ENCODE assay signal across 8 cellular contexts in genomic region chr3:38137615-38138346, GRCh38. TPM values are rescaled to one million over a fixed set of nuclear protein-coding genes. Genes with fewer than 3 reads are reported as not detected.
DNase-seq lines count a peak whose midpoint lies in the region; ATAC-seq, FAIRE-seq and TF ChIP-seq lines count a peak whose summit lies in the region.

No MANE protein-coding gene starts in this region.

- H3K4me2 ChIP-seq in A549 = peak overlapping the region; percentile 95

- TF ChIP-seq EP300 in A549 (IDR thresholded peaks at IDR 0.05) (no peak), esophagus muscularis mucosa (IDR thresholded peaks at IDR 0.05) (no peak)

- intact Hi-C loops in esophagus muscularis mucosa (cut with DNase I) = loop anchor here (2.0 to 5.0 kb wide), 3 partner anchors 27 to 315 kb away; partner anchors contain the start of genes ACVR2B and OXSR1

- no peak for TF ChIP-seq RAD21 in A549 (conservative IDR thresholded peaks at IDR 0.05 in 1 of 2, IDR thresholded peaks at IDR 0.05 in 1 of 2)

- H3K4me3 ChIP-seq in A549 (peak overlapping the region; percentile 71), esophagus muscularis mucosa (peak overlapping the region; percentile 94 to 98 (median 94))

- CTCF ChIA-PET in A549 (lab: Yijun Ruan, JAX) = interaction anchor here (0.8 to 3.0 kb wide), 6 partner anchors 9 to 342 kb away, joined by 3 to 19 read pairs (median 4); partner anchors contain the start of genes OXSR1 and XYLB
- CTCF ChIA-PET in activated CD4-positive, alpha-beta T cell treated with anti-CD3 and anti-CD28 coated beads, Interleukin-2, amount 10 ng/mL, durations not matched to agents 7 days and 5 days (lab: Charles Lee) = interaction anchor here (0.6 to 1.8 kb wide), 8 partner anchors 9 to 208 kb away, joined by 3 to 8 read pairs (median 4); partner anchors contain the start of gene OXSR1

- no peaks in the 10 kb centered on the region for H3K9me3 Mint-ChIP-seq in activated CD4-positive, alpha-beta T cell treated with anti-CD3 and anti-CD28 coated beads, Interleukin-2, amount 10 ng/mL, durations not matched to agents 7 days and 5 days
- no peaks in the 10 kb centered on the region for H3K9me3 Mint-ChIP-seq in osteocyte (ENCODE audit: unreplicated experiment)

- H3K27me3 ChIP-seq in esophagus muscularis mucosa = no peaks in the 10 kb centered on the region

- DNase-seq in A549 (ENCODE audit: low read depth in 1 of 2, low spot score in 1 of 2) (no peak), GOT3 (lab: John Stamatoyannopoulos, UW) (peak; percentile 52), esophagus muscularis mucosa (ENCODE audit: extremely low spot score) (no peak), osteocyte (ENCODE audit: extremely low spot score, unreplicated experiment) (no peak), DMS114 treated with DMSO at 0.1 percent for 48 hours (lab: John Stamatoyannopoulos, UW; ENCODE audit: unreplicated experiment) (no peak), AG08396 (ENCODE audit: low spot score) (no peak)
- DNase-seq in activated CD4-positive, alpha-beta T cell treated with anti-CD3 and anti-CD28 coated beads, Interleukin-2, amount 10 ng/mL, durations not matched to agents 7 days and 5 days = peak; percentile 26

- peaks cover 65% of the 10 kb centered on the region for H3K36me3 Mint-ChIP-seq in activated CD4-positive, alpha-beta T cell treated with anti-CD3 and anti-CD28 coated beads, Interleukin-2, amount 10 ng/mL, durations not matched to agents 7 days and 5 days (ENCODE audit: low read depth)
- peaks cover 15% of the 10 kb centered on the region for H3K36me3 Mint-ChIP-seq in osteocyte (ENCODE audit: unreplicated experiment)

- POLR2A ChIA-PET in A549 (lab: Yijun Ruan, JAX) = interaction anchor here (1.0 to 4.0 kb wide), 11 partner anchors 10 to 318 kb away, joined by 4 to 75 read pairs (median 6); partner anchors contain the start of genes OXSR1, PLCD1 and XYLB
- POLR2A ChIA-PET in activated CD4-positive, alpha-beta T cell treated with anti-CD3 and anti-CD28 coated beads, Interleukin-2, amount 10 ng/mL, durations not matched to agents 7 days and 5 days (lab: Charles Lee) = interaction anchor here (0.6 to 2.6 kb wide), 2 partner anchors 27 to 912 kb away, joined by 6 to 17 read pairs; partner anchors contain the start of gene OXSR1

- no peak for TF ChIP-seq CTCF in A549 (IDR thresholded peaks at IDR 0.05)
- peak in 2 of 3 experiments; percentile 1 to 12 for TF ChIP-seq CTCF in esophagus muscularis mucosa (IDR thresholded peaks at IDR 0.05)
- no peak for TF ChIP-seq CTCF in osteocyte (IDR thresholded peaks at IDR 0.05)

- peak overlapping the region; percentile 99 for H3K27ac Mint-ChIP-seq in activated CD4-positive, alpha-beta T cell treated with anti-CD3 and anti-CD28 coated beads, Interleukin-2, amount 10 ng/mL, durations not matched to agents 7 days and 5 days
- H3K27ac Mint-ChIP-seq in osteocyte (ENCODE audit: unreplicated experiment) = peak overlapping the region; percentile 96

- WGBS in A549 (ENCODE audit: missing lambda C conversion rate) = 34% methylated on average over 16 of the region's 22 CpGs
- WGBS in esophagus muscularis mucosa = 24% methylated on average over 17 of the region's 22 CpGs

- peaks cover 0 to 50% (median 41%) of the 10 kb centered on the region in 4 donors for H3K36me3 ChIP-seq in esophagus muscularis mucosa

- H3K27me3 Mint-ChIP-seq in activated CD4-positive, alpha-beta T cell treated with anti-CD3 and anti-CD28 coated beads, Interleukin-2, amount 10 ng/mL, durations not matched to agents 7 days and 5 days = no peaks in the 10 kb centered on the region
- peaks cover 8% of the 10 kb centered on the region for H3K27me3 Mint-ChIP-seq in osteocyte (ENCODE audit: unreplicated experiment)

- peaks cover 69% of the 10 kb centered on the region for H3K4me1 Mint-ChIP-seq in activated CD4-positive, alpha-beta T cell treated with anti-CD3 and anti-CD28 coated beads, Interleukin-2, amount 10 ng/mL, durations not matched to agents 7 days and 5 days
- peaks cover 28% of the 10 kb centered on the region for H3K4me1 Mint-ChIP-seq in osteocyte (ENCODE audit: unreplicated experiment)

- H3K27ac ChIP-seq in A549 = peak overlapping the region; percentile 88 to 92
- H3K27ac ChIP-seq in esophagus muscularis mucosa (replicated peaks in 1 of 4) = peak overlapping the region; percentile 92 to 97 (median 94)

- H3K4me1 ChIP-seq in A549 (peaks cover 36% of the 10 kb centered on the region), esophagus muscularis mucosa (peaks cover 29 to 61% (median 46%) of the 10 kb centered on the region in 4 donors)

- TF ChIP-seq POLR2A in A549 (IDR thresholded peaks at IDR 0.05; ENCODE audit: low read length) (no peak), esophagus muscularis mucosa (IDR thresholded peaks at IDR 0.05; ENCODE audit: low read depth) (no peak)

- no peak for FAIRE-seq in A549 (lab: Jason Lieb, UNC)

- H3K9me3 ChIP-seq in A549 (no peaks in the 10 kb centered on the region), esophagus muscularis mucosa (no peaks in the 10 kb centered on the region)

- peak overlapping the region; percentile 84 for H3K4me3 Mint-ChIP-seq in activated CD4-positive, alpha-beta T cell treated with anti-CD3 and anti-CD28 coated beads, Interleukin-2, amount 10 ng/mL, durations not matched to agents 7 days and 5 days
- peak overlapping the region; percentile 86 for H3K4me3 Mint-ChIP-seq in osteocyte (ENCODE audit: unreplicated experiment)

- ATAC-seq in A549 (peak; percentile 1; a peak in 4 of 6 replicates), GM21576 (IDR thresholded peaks at IDR 0.05; ENCODE audit: unreplicated experiment) (no peak)

TF ChIP-seq in A549, 52 proteins besides CTCF, POLR2A, EP300 and RAD21:
- TF ChIP-seq RARB (CRISPR knock-in tag; IDR thresholded peaks at IDR 0.05) (no peak), RCOR1 (IDR thresholded peaks at IDR 0.05; ENCODE audit: low read depth, low read length) (no peak), RNF2 (IDR thresholded peaks at IDR 0.05; ENCODE audit: borderline replicate concordance, low read depth) (no peak), BHLHE40 (IDR thresholded peaks at IDR 0.05; ENCODE audit: low read depth, low read length) (no peak), ZNF302 (CRISPR knock-in tag; IDR thresholded peaks at IDR 0.05) (no peak), CBX2 (IDR thresholded peaks at IDR 0.05; ENCODE audit: borderline replicate concordance, low read depth) (no peak), ZFP36 (IDR thresholded peaks at IDR 0.05; ENCODE audit: borderline replicate concordance, partially characterized antibody) (no peak), E2F6 (IDR thresholded peaks at IDR 0.05; ENCODE audit: borderline replicate concordance, low read depth) (no peak)
TF ChIP-seq in A549: peak in this region for 0.

RNA-seq across cellular contexts. Expression of gene MYD88, which starts 0.7 kb away (rescaled TPM):
- polyA plus RNA-seq in A549 (2011; rRNA removed) (16.8 and 34.1 TPM in 2 replicates), A549 (2017; fragmentation: RNase III; extraction: RNeasy Plus Mini Kit Qiagen cat#74134 plus additional on column Dnase treatment) (20.8 to 24.7 TPM (median 22.3 TPM) in 3 replicates)
- 17.7 and 20.8 TPM in 2 replicates for polyA plus RNA-seq in A549 (2012; cell fraction: cytosol; rRNA removed)
- 18.3 and 27.6 TPM in 2 replicates for polyA plus RNA-seq in A549 (2012; cell fraction: nucleus; rRNA removed)
- 31.4 and 49.5 TPM in 2 replicates for polyA minus RNA-seq in A549 (2011; rRNA and poly(A)+ RNA removed)
- total RNA-seq in activated CD4-positive, alpha-beta T cell treated with anti-CD3 and anti-CD28 coated beads, Interleukin-2, amount 10 ng/mL, durations not matched to agents 7 days and 5 days = 10 to 100 TPM; 74.1 to 91.1 TPM
- total RNA-seq in esophagus muscularis mucosa (10 to 100 TPM; 21.2 to 38.6 (median 26.1) TPM), osteocyte (13.3 TPM in 2 replicates)

RNA-seq across cellular contexts. Expression of gene ACAA1, which starts 0.9 kb away (rescaled TPM):
- 34.8 and 36.8 TPM in 2 replicates for polyA plus RNA-seq in A549 (2011; rRNA removed)
- 62.4 and 68.2 TPM in 2 replicates for polyA plus RNA-seq in A549 (2012; cell fraction: cytosol; rRNA removed)
- polyA plus RNA-seq in A549 (2012; cell fraction: nucleus; rRNA removed) = 96.5 and 116 TPM in 2 replicates
- 52.3 to 54.9 TPM (median 53.2 TPM) in 3 replicates for polyA plus RNA-seq in A549 (2017; fragmentation: RNase III; extraction: RNeasy Plus Mini Kit Qiagen cat#74134 plus additional on column Dnase treatment)
- 43.0 and 44.9 TPM in 2 replicates for polyA minus RNA-seq in A549 (2011; rRNA and poly(A)+ RNA removed)
- 100 to 1,000 TPM in 1 of 2 experiments, 10 to 100 TPM in 1; 93.8 to 114 TPM for total RNA-seq in activated CD4-positive, alpha-beta T cell treated with anti-CD3 and anti-CD28 coated beads, Interleukin-2, amount 10 ng/mL, durations not matched to agents 7 days and 5 days
- 10 to 100 TPM; 31.3 to 49.4 (median 39.1) TPM for total RNA-seq in esophagus muscularis mucosa
- total RNA-seq in osteocyte = 60.3 and 62.0 TPM in 2 replicates

RNA-seq across cellular contexts. Expression of gene OXSR1, which starts 27.6 kb away (rescaled TPM):
- polyA plus RNA-seq in A549 (2011; rRNA removed) (40.1 and 44.0 TPM in 2 replicates), A549 (2017; fragmentation: RNase III; extraction: RNeasy Plus Mini Kit Qiagen cat#74134 plus additional on column Dnase treatment) (28.0 to 30.2 TPM (median 28.8 TPM) in 3 replicates)
- polyA plus RNA-seq in A549 (2012; cell fraction: cytosol; rRNA removed) = 12.9 and 16.7 TPM in 2 replicates
- polyA plus RNA-seq in A549 (2012; cell fraction: nucleus; rRNA removed) = 9.8 and 13.5 TPM in 2 replicates
- polyA minus RNA-seq in A549 (2011; rRNA and poly(A)+ RNA removed) = 27.1 and 27.9 TPM in 2 replicates
- 10 to 100 TPM; 52.4 to 57.3 TPM for total RNA-seq in activated CD4-positive, alpha-beta T cell treated with anti-CD3 and anti-CD28 coated beads, Interleukin-2, amount 10 ng/mL, durations not matched to agents 7 days and 5 days
- total RNA-seq in esophagus muscularis mucosa (10 to 100 TPM; 27.0 to 46.7 (median 32.9) TPM), osteocyte (55.7 and 57.8 TPM in 2 replicates)

Comparison
In these comparisons a context has a peak if more than half of its experiments do, and no peak if none do; other contexts are left out.
1. DNase-seq: peak in GOT3 (single experiment) and activated CD4-positive, alpha-beta T cell treated with anti-CD3 and anti-CD28 coated beads, Interleukin-2, amount 10 ng/mL, durations not matched to agents 7 days and 5 days (single experiment); none in A549 (0 of 2), esophagus muscularis mucosa (single experiment), osteocyte (single experiment), DMS114 treated with DMSO at 0.1 percent for 48 hours (single experiment) and AG08396 (single experiment).
2. CTCF ChIP-seq: peak in esophagus muscularis mucosa (2 of 3); none in A549 (single experiment) and osteocyte (single experiment).